Comparison of ENCODE assay signal across 19 cellular contexts in the genomic region with DNA sequence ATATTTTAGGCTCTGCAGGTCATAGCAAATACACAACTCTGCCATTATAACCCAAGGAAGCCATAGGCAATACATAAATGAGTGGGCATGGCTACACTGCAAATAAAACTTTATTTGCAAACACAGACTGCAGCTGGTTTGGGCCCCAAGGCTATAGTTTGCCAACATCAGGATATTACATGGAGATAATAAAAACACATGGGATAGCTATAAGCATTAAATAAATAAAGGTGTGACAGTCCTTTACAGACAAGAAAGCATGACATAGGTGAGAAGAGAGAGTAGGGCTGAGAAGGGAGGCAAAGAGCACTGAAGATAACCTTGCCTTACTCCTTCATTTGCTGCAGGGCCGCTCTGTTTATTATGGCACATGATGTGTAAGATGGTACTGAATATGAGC.
A peak's percentile ranks its signal among the peaks of the same experiment; 100 is the strongest.
DNase-seq lines count a peak whose midpoint lies in the region; ATAC-seq, FAIRE-seq and TF ChIP-seq lines count a peak whose summit lies in the region.
"Had no signal": no experiment of that assay in that cellular context is flagged by ENCODE, and none has a peak within 500 bp of the region (broad histone marks: within the 10 kb centered on the region; RNA-seq: fewer than 3 reads in every experiment).

No MANE protein-coding gene starts in this region.

- H3K4me3 ChIP-seq in transverse colon, result no peak overlapping the region
- no peak overlapping the region for H3K4me3 ChIP-seq in prostate gland
- H3K4me3 ChIP-seq: BLaER1, GM12878 had no signal

- H3K27me3 ChIP-seq in transverse colon (peaks cover 5% of the 10 kb centered on the region), prostate gland (replicated peaks; ENCODE audit: insufficient read depth) (no peaks in the 10 kb centered on the region)
- H3K27me3 ChIP-seq: BLaER1 had no signal

- H3K36me3 ChIP-seq in transverse colon, result no peaks in the 10 kb centered on the region
- H3K36me3 ChIP-seq in prostate gland, result no peaks in the 10 kb centered on the region
- H3K36me3 ChIP-seq: BLaER1 had no signal

- H3K9me3 ChIP-seq in transverse colon (no peaks in the 10 kb centered on the region), prostate gland (no peaks in the 10 kb centered on the region)
- H3K9me3 ChIP-seq: BLaER1 had no signal

- WGBS in transverse colon (ENCODE audit: low coverage in 1 of 2), 2 donors, result 62% methylated on average over 1 of the region's 1 CpG; no CpG with 5 or more reads in 1 of the 2 donors
- 82% methylated on average over 1 of the region's 1 CpG for WGBS in prostate gland

- no peak for TF ChIP-seq EP300 in transverse colon (IDR thresholded peaks at IDR 0.05; ENCODE audit: low read depth)

- no peak for TF ChIP-seq CTCF in transverse colon (IDR thresholded peaks at IDR 0.05)
- TF ChIP-seq CTCF in prostate gland (IDR thresholded peaks at IDR 0.05), result no peak

- DNase-seq in NCI-H69 (lab: John Stamatoyannopoulos, UW), result peak; percentile 67
- DNase-seq in left colon, result peak; percentile 17 to 39
- peak; percentile 49 for DNase-seq in transverse colon
- DNase-seq in NCI-H2029 treated with DMSO at 0.1 percent for 48 hours (lab: John Stamatoyannopoulos, UW), result no peak
- DNase-seq in prostate gland (ENCODE audit: low spot score), result no peak
- DNase-seq: 8988T; Calu3; CD8-positive, alpha-beta T cell; DMS79 treated with DMSO at 0.1 percent for 48 hours; GF-D8; H9; IMR-90 had no signal

- H3K27ac ChIP-seq in transverse colon, result peak overlapping the region; percentile 22 to 41 (median 34)
- H3K27ac ChIP-seq in prostate gland, result no peak overlapping the region
- H3K27ac ChIP-seq: BLaER1 had no signal

- peak; percentile 31 for FAIRE-seq in colon (lab: Jason Lieb, UNC)
- FAIRE-seq: GM12878, GM19239, H1, HTR-8/SVneo had no signal

- H3K4me1 ChIP-seq in transverse colon (peaks cover 0 to 11% (median 4%) of the 10 kb centered on the region in 4 donors), prostate gland (replicated peaks) (no peaks in the 10 kb centered on the region)
- H3K4me1 ChIP-seq: BLaER1 had no signal

- in situ Hi-C loops in transverse colon (cut with MboI; ENCODE audit: low pct_ligation_motif_present in 1 of 4, low pct_unique_long_range_greater_than_20kb in 1 of 4, low sequenced_read_pairs in 3 of 4), result no loop called here

- ATAC-seq in left colon (peak; percentile 98), HG02759 (IDR thresholded peaks at IDR 0.05; ENCODE audit: unreplicated experiment) (no peak)
- ATAC-seq: CD8-positive, alpha-beta T cell; GM12878 had no signal

- intact Hi-C loops in left colon (cut with DNase I, micrococcal nuclease), result no loop called here
- intact Hi-C loops in transverse colon (cut with DNase I; ENCODE audit: low total_unique reads), result no loop called here
- intact Hi-C loops in prostate gland (cut with DNase I), result no loop called here

- TF ChIP-seq POLR2A in transverse colon (IDR thresholded peaks at IDR 0.05) (no peak), prostate gland (IDR thresholded peaks at IDR 0.05) (no peak)

Comparison
In these comparisons a context has a peak if more than half of its experiments do, and no peak if none do; other contexts are left out.
1. DNase-seq: peak in NCI-H69 (single experiment), left colon (2 of 2) and transverse colon (single experiment); none in NCI-H2029 treated with DMSO at 0.1 percent for 48 hours (single experiment) and prostate gland (single experiment).
2. H3K27ac ChIP-seq: peak in transverse colon (4 of 4); none in prostate gland (0 of 2).